Comparison of ENCODE assay signal across 19 cellular contexts in genomic region chr4:123301942-123302341, GRCh38.
DNase-seq lines count a peak whose midpoint lies in the region; ATAC-seq, FAIRE-seq and TF ChIP-seq lines count a peak whose summit lies in the region.
"Had no signal": no experiment of that assay in that cellular context is flagged by ENCODE, and none has a peak within 500 bp of the region (broad histone marks: within the 10 kb centered on the region; RNA-seq: fewer than 3 reads in every experiment).

No MANE protein-coding gene starts in this region.

- H3K4me1 ChIP-seq in Caco-2 (peaks cover 32% of the 10 kb centered on the region), neuronal stem cell (ENCODE audit: control insufficient read depth in 2 of 2, insufficient read depth in 1 of 2, low read depth in 1 of 2, low read length in 2 of 2) (peaks cover 20 to 26% of the 10 kb centered on the region in 2 donors), trophoblast cell (ENCODE audit: control insufficient read depth in 1 of 2, insufficient read depth in 2 of 2, low read length in 2 of 2) (no peaks in the 10 kb centered on the region)

- no peak for ATAC-seq in HG02623 (IDR thresholded peaks at IDR 0.05; ENCODE audit: unreplicated experiment)
- no peak for ATAC-seq in GM21619 (IDR thresholded peaks at IDR 0.05; ENCODE audit: unreplicated experiment)

- no peak overlapping the region for H2AK5ac ChIP-seq in neuronal stem cell (ENCODE audit: low read depth, low read length)
- H2AK5ac ChIP-seq in trophoblast cell (ENCODE audit: low read length), result no peak overlapping the region

- no peak overlapping the region for H2BK15ac ChIP-seq in neuronal stem cell (ENCODE audit: low read length)

- H3K79me1 ChIP-seq in neuronal stem cell (ENCODE audit: low read depth, low read length), result no peaks in the 10 kb centered on the region
- no peaks in the 10 kb centered on the region for H3K79me1 ChIP-seq in trophoblast cell (ENCODE audit: low read length)

- H3K23ac ChIP-seq in neuronal stem cell (ENCODE audit: low read depth, low read length, poor library complexity) (no peak overlapping the region), trophoblast cell (ENCODE audit: low read length) (no peak overlapping the region)

- H3K4me1 Mint-ChIP-seq in Caco-2 (ENCODE audit: low read depth, unreplicated experiment), result peaks cover 30% of the 10 kb centered on the region

- no peaks in the 10 kb centered on the region for H3K27me3 ChIP-seq in Caco-2 (replicated peaks; ENCODE audit: control insufficient read depth, insufficient read depth, low read length)
- H3K27me3 ChIP-seq in neuronal stem cell (ENCODE audit: control insufficient read depth in 3 of 3, insufficient read depth in 3 of 3, low read depth in 1 of 3, low read length in 3 of 3), result no peaks in the 10 kb centered on the region
- no peaks in the 10 kb centered on the region for H3K27me3 ChIP-seq in trophoblast cell (ENCODE audit: insufficient read depth, low read length)

- CTCF ChIA-PET in Caco-2 (lab: Charles Lee), result no interaction called here

- H4K8ac ChIP-seq in neuronal stem cell (ENCODE audit: low read depth, low read length) (no peak overlapping the region), trophoblast cell (ENCODE audit: low read depth, low read length) (no peak overlapping the region)

- H3K9ac ChIP-seq in neuronal stem cell (ENCODE audit: low read depth, low read length, poor library complexity), result no peak overlapping the region
- no peak overlapping the region for H3K9ac ChIP-seq in trophoblast cell (ENCODE audit: low read length)
- H3K9ac ChIP-seq: KMS-11 had no signal

- no peaks in the 10 kb centered on the region for H3K36me3 Mint-ChIP-seq in Caco-2 (ENCODE audit: insufficient read depth, unreplicated experiment)

- H2BK5ac ChIP-seq in neuronal stem cell (ENCODE audit: low read length) (no peak overlapping the region), trophoblast cell (ENCODE audit: low read depth, low read length, poor library complexity) (no peak overlapping the region)

- no peaks in the 10 kb centered on the region for H3K79me2 ChIP-seq in trophoblast cell (ENCODE audit: control insufficient read depth, insufficient read depth, low read length, poor library complexity)

- H3K4me3 Mint-ChIP-seq in Caco-2 (ENCODE audit: unreplicated experiment), result no peak overlapping the region

- H3K36me3 ChIP-seq in Caco-2 (ENCODE audit: control insufficient read depth, insufficient read depth, low read length), result no peaks in the 10 kb centered on the region
- H3K36me3 ChIP-seq in neuronal stem cell (replicated peaks in 1 of 2; ENCODE audit: control insufficient read depth in 2 of 2, insufficient read depth in 2 of 2, low read length in 2 of 2), result no peaks in the 10 kb centered on the region
- H3K36me3 ChIP-seq in trophoblast cell (ENCODE audit: control insufficient read depth in 1 of 2, insufficient read depth in 2 of 2, low read length in 2 of 2), result no peaks in the 10 kb centered on the region

- no peak for FAIRE-seq in urothelium cell line (lab: Jason Lieb, UNC)

- H3K27me3 Mint-ChIP-seq in Caco-2 (ENCODE audit: insufficient read depth, unreplicated experiment), result no peaks in the 10 kb centered on the region

- H3K9me3 Mint-ChIP-seq in Caco-2 (ENCODE audit: unreplicated experiment), result no peaks in the 10 kb centered on the region

- no peak overlapping the region for H4K12ac ChIP-seq in trophoblast cell (ENCODE audit: low read depth, low read length)

- H4K91ac ChIP-seq in neuronal stem cell (ENCODE audit: low read depth, low read length, poor library complexity) (no peak overlapping the region), trophoblast cell (ENCODE audit: low read depth, low read length) (no peak overlapping the region)

- no peak overlapping the region for H3K4ac ChIP-seq in neuronal stem cell (ENCODE audit: low read length)
- no peak overlapping the region for H3K4ac ChIP-seq in trophoblast cell (ENCODE audit: low read depth, low read length)

- H3K18ac ChIP-seq in neuronal stem cell (ENCODE audit: low read length) (no peak overlapping the region), trophoblast cell (ENCODE audit: low read length) (no peak overlapping the region)

- no peak overlapping the region for H2BK12ac ChIP-seq in neuronal stem cell (ENCODE audit: low read length)
- no peak overlapping the region for H2BK12ac ChIP-seq in trophoblast cell (ENCODE audit: low read length)

- peak overlapping the region; percentile 4 for H2BK120ac ChIP-seq in neuronal stem cell (ENCODE audit: low read depth, low read length)
- no peak overlapping the region for H2BK120ac ChIP-seq in trophoblast cell (ENCODE audit: insufficient read depth, low read length, poor library complexity)

- DNase-seq in Caco-2, result no peak
- peak; percentile 5 for DNase-seq in MV-4-11 (lab: John Stamatoyannopoulos, UW)
- peak; percentile 31 for DNase-seq in epithelial cell of esophagus (ENCODE audit: low read depth)
- DNase-seq in neuronal stem cell (ENCODE audit: low spot score), result no peak
- no peak for DNase-seq in trophoblast cell
- no peak for DNase-seq in urothelium cell line (ENCODE audit: low spot score)
- DNase-seq: DMS79, GOT3, IMR-90, NCI-H1092, NCI-H1436 treated with DMSO at 0.1 percent for 48 hours, NCI-H2029 treated with DMSO at 0.1 percent for 48 hours, NCI-H2171 treated with DMSO at 0.1 percent for 48 hours, NCI-H526, OCI-M1, Right ventricle myocardium superior had no signal

- no peak overlapping the region for H3K14ac ChIP-seq in neuronal stem cell (ENCODE audit: low read length)
- H3K14ac ChIP-seq in trophoblast cell (ENCODE audit: low read length), result no peak overlapping the region

- POLR2A ChIA-PET in Caco-2 (lab: Charles Lee), result no interaction called here

- no TSS peak for BruUV-seq in Caco-2 (replicated peaks; lab: Mats Ljungman, UMichigan)

- H3K27ac Mint-ChIP-seq in Caco-2 (ENCODE audit: unreplicated experiment), result peak overlapping the region; percentile 44

- H3K4me3 ChIP-seq in Caco-2 (ENCODE audit: low read depth, low read length) (no peak overlapping the region), epithelial cell of esophagus (ENCODE audit: low read length) (no peak overlapping the region), neuronal stem cell (ENCODE audit: low read length in 2 of 2) (no peak overlapping the region), trophoblast cell (ENCODE audit: low read depth, low read length) (no peak overlapping the region)

- no peak overlapping the region for H3K27ac ChIP-seq in neuronal stem cell (replicated peaks; ENCODE audit: low read length)
- H3K27ac ChIP-seq in trophoblast cell (ENCODE audit: low read depth, low read length), result no peak overlapping the region
- H3K27ac ChIP-seq: KMS-11 had no signal

- H2AFZ ChIP-seq in neuronal stem cell (ENCODE audit: low read length) (no peak overlapping the region), trophoblast cell (ENCODE audit: insufficient read depth, low read length, poor library complexity) (no peak overlapping the region)

- H3K4me2 ChIP-seq in neuronal stem cell (ENCODE audit: insufficient read depth, low read length, poor library complexity, severe bottlenecking), result no peak overlapping the region
- no peak overlapping the region for H3K4me2 ChIP-seq in trophoblast cell (ENCODE audit: low read length)
- H3K4me2 ChIP-seq: KMS-11 had no signal

- H3K9me3 ChIP-seq in Caco-2 (no peaks in the 10 kb centered on the region), neuronal stem cell (replicated peaks in 1 of 2; ENCODE audit: control insufficient read depth in 2 of 2, insufficient read depth in 1 of 2, low read depth in 1 of 2, low read length in 2 of 2) (no peaks in the 10 kb centered on the region), trophoblast cell (ENCODE audit: insufficient read depth, low read depth, low read length) (no peaks in the 10 kb centered on the region)

- TF ChIP-seq CTCF in Caco-2 (IDR thresholded peaks at IDR 0.05; ENCODE audit: insufficient read depth in 1 of 2, low read depth in 1 of 2, low read length in 1 of 2, severe bottlenecking in 1 of 2, unreplicated experiment in 1 of 2), result no peak
- no peak for TF ChIP-seq CTCF in epithelial cell of esophagus (IDR thresholded peaks at IDR 0.05; ENCODE audit: insufficient read depth, low read depth, low read length, missing control alignments)

- WGBS in neuronal stem cell (ENCODE audit: extremely low coverage in 2 of 2, insufficient read length in 2 of 2, insufficient replicate concordance in 1 of 2), 2 donors, result no CpG with 5 or more reads among the region's 2 CpGs
- no CpG with 5 or more reads among the region's 2 CpGs for WGBS in trophoblast cell (ENCODE audit: extremely low coverage, insufficient coverage, insufficient read length)

- intact Hi-C loops in Caco-2 (cut with micrococcal nuclease; ENCODE audit: unreplicated experiment), result loop anchor here (1.0 kb wide), 1 partner anchor 47 kb away; no protein-coding TSS in a partner anchor

Comparison
In these comparisons a context has a peak if more than half of its experiments do, and no peak if none do; other contexts are left out.
1. DNase-seq: peak in MV-4-11 (single experiment) and epithelial cell of esophagus (single experiment); none in Caco-2 (0 of 2), neuronal stem cell (single experiment), trophoblast cell (0 of 2) and urothelium cell line (single experiment).